In the genomic region with DNA sequence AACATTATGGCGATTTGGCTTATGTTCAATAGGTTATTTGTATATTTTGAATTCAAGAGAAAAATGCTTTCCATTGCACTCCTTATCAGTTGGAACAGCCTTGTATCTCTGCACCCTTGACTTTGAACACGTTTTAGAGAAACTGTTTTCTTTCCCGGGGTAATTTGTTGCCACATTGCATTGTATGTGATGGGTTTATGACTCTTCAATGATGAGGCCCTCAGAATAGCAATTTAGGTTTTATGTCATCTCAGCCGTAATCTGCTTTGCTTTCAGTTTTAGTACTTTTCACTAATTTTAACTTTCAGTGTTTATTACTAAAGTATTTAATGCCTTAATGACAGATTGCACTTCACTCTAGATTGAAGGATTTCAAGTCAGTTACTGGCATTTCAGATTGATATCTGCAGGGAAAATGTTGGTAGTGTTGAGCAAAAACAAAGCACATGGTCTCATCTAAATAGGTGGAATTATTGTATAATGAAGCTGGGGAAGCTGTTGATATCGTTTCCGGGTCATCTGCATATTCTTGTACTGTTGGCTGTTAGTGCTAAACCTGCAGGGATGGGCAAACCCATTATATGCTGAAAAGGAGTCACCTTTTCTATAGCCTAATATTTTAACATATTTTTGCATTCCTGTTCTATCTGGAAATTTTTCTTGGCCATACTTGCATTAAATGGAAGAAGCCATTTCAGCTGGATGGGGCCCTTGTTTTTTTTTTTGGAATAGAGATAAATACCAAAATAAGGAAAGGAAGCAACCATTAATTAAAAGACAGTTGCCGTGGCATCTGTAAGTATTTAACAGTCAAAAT, we compare ENCODE assay signal across 8 cellular contexts. TPM values are rescaled to one million over a fixed set of nuclear protein-coding genes. Genes with fewer than 3 reads are reported as not detected.
DNase-seq lines count a peak whose midpoint lies in the region; ATAC-seq and TF ChIP-seq lines count a peak whose summit lies in the region.

No MANE protein-coding gene starts in this region.

- no peaks in the 10 kb centered on the region for H3K9me3 Mint-ChIP-seq in activated CD8-positive, alpha-beta T cell treated with anti-CD3 and anti-CD28 coated beads for 36 hours

- H3K9me3 ChIP-seq in AG04450 (ENCODE audit: control insufficient read depth, insufficient read depth, low read length) (no peaks in the 10 kb centered on the region), iPS-18c (ENCODE audit: control insufficient read depth, insufficient read depth, low read length) (no peaks in the 10 kb centered on the region)

- POLR2A ChIA-PET in AG04450 (lab: Yijun Ruan, JAX), result interaction anchor here (0.6 kb wide), 1 partner anchor 1044 kb away, joined by 4 read pairs; no protein-coding TSS in a partner anchor
- POLR2A ChIA-PET in activated CD8-positive, alpha-beta T cell treated with anti-CD3 and anti-CD28 coated beads for 36 hours (lab: Charles Lee), result interaction anchor here (0.9 to 1.5 kb wide), 6 partner anchors 9 to 57 kb away, joined by 3 to 6 read pairs (median 4); no protein-coding TSS in a partner anchor

- H3K27ac ChIP-seq in AG04450 (ENCODE audit: low read depth, low read length), result no peak overlapping the region

- H3K4me3 ChIP-seq in AG04450 (ENCODE audit: low read depth, low read length) (peak overlapping the region; percentile 93), iPS-18c (ENCODE audit: insufficient read depth, low read depth, low read length) (peak overlapping the region; percentile 93)

- no peak for TF ChIP-seq CTCF in AG04450 (IDR thresholded peaks at IDR 0.05; ENCODE audit: low read depth, low read length)
- TF ChIP-seq CTCF in activated CD8-positive, alpha-beta T cell treated with anti-CD3 and anti-CD28 coated beads for 36 hours (IDR thresholded peaks at IDR 0.05), result no peak

- H3K27me3 Mint-ChIP-seq in activated CD8-positive, alpha-beta T cell treated with anti-CD3 and anti-CD28 coated beads for 36 hours, result no peaks in the 10 kb centered on the region

- CTCF ChIA-PET in AG04450 (lab: Charles Lee), result interaction anchor here (1.4 kb wide), 1 partner anchor 171 kb away, joined by 4 read pairs; no protein-coding TSS in a partner anchor
- CTCF ChIA-PET in activated CD8-positive, alpha-beta T cell treated with anti-CD3 and anti-CD28 coated beads for 36 hours (lab: Charles Lee), result interaction anchor here (0.8 to 1.0 kb wide), 2 partner anchors 9 to 61 kb away, joined by 3 read pairs; no protein-coding TSS in a partner anchor

- peak; percentile 18 for ATAC-seq in activated CD8-positive, alpha-beta T cell treated with anti-CD3 and anti-CD28 coated beads for 36 hours

- H3K36me3 Mint-ChIP-seq in activated CD8-positive, alpha-beta T cell treated with anti-CD3 and anti-CD28 coated beads for 36 hours (ENCODE audit: low read depth), result peaks cover 32% of the 10 kb centered on the region

- no peaks in the 10 kb centered on the region for H3K27me3 ChIP-seq in AG04450 (ENCODE audit: control insufficient read depth, insufficient read depth, low read length)

- no peak for DNase-seq in AG04450 (ENCODE audit: low read depth, low spot score)
- peak; percentile 30 for DNase-seq in HCEC 1CT
- no peak for DNase-seq in activated CD8-positive, alpha-beta T cell treated with anti-CD3 and anti-CD28 coated beads for 36 hours
- DNase-seq in superior temporal gyrus (ENCODE audit: extremely low spot score), result peak; percentile 34
- no peak for DNase-seq in NCI-H510A (lab: John Stamatoyannopoulos, UW)
- no peak for DNase-seq in GDM1 (lab: John Stamatoyannopoulos, UW)
- DNase-seq in kidney tubule cell (ENCODE audit: low spot score), result no peak

- H3K4me1 Mint-ChIP-seq in activated CD8-positive, alpha-beta T cell treated with anti-CD3 and anti-CD28 coated beads for 36 hours (ENCODE audit: low read depth), result peaks cover 25% of the 10 kb centered on the region

- intact Hi-C loops in activated CD8-positive, alpha-beta T cell treated with anti-CD3 and anti-CD28 coated beads for 36 hours (cut with micrococcal nuclease), result loop anchor here (2.0 kb wide), 1 partner anchor 15 kb away; the partner anchor contains the start of gene ANKRD40

- H3K27ac Mint-ChIP-seq in activated CD8-positive, alpha-beta T cell treated with anti-CD3 and anti-CD28 coated beads for 36 hours, result peak overlapping the region; percentile 99

- H3K4me3 Mint-ChIP-seq in activated CD8-positive, alpha-beta T cell treated with anti-CD3 and anti-CD28 coated beads for 36 hours, result peak overlapping the region; percentile 85

RNA-seq across cellular contexts. Expression of gene LUC7L3, which starts 2.0 kb away (rescaled TPM):
- polyA plus RNA-seq in AG04450 (2011; rRNA removed), result 70.6 and 120 TPM in 2 replicates
- polyA minus RNA-seq in AG04450 (2011; rRNA and poly(A)+ RNA removed), result 11.0 and 15.2 TPM in 2 replicates
- 100 to 1,000 TPM; 148 to 160 TPM for total RNA-seq in activated CD8-positive, alpha-beta T cell treated with anti-CD3 and anti-CD28 coated beads for 36 hours

RNA-seq across cellular contexts. Expression of gene ANKRD40, which starts 13.7 kb away (rescaled TPM):
- polyA plus RNA-seq in AG04450 (2011; rRNA removed), result 32.8 and 39.8 TPM in 2 replicates
- 25.9 and 32.7 TPM in 2 replicates for polyA minus RNA-seq in AG04450 (2011; rRNA and poly(A)+ RNA removed)
- 10 to 100 TPM; 26.3 to 27.3 TPM for total RNA-seq in activated CD8-positive, alpha-beta T cell treated with anti-CD3 and anti-CD28 coated beads for 36 hours

RNA-seq across cellular contexts. Expression of gene ANKRD40CL, which starts 45.9 kb away (rescaled TPM):
- not detected in 2 replicates for polyA plus RNA-seq in AG04450 (2011; rRNA removed)
- not detected in 2 replicates for polyA minus RNA-seq in AG04450 (2011; rRNA and poly(A)+ RNA removed)
- total RNA-seq in activated CD8-positive, alpha-beta T cell treated with anti-CD3 and anti-CD28 coated beads for 36 hours, result not detected

Comparison
In these comparisons a context has a peak if more than half of its experiments do, and no peak if none do; other contexts are left out.
1. DNase-seq: peak in HCEC 1CT (single experiment) and superior temporal gyrus (single experiment); none in AG04450 (single experiment), activated CD8-positive, alpha-beta T cell treated with anti-CD3 and anti-CD28 coated beads for 36 hours (single experiment), NCI-H510A (single experiment), GDM1 (single experiment) and kidney tubule cell (single experiment).